ENCODE assay signal across 8 cellular contexts in the genomic region with DNA sequence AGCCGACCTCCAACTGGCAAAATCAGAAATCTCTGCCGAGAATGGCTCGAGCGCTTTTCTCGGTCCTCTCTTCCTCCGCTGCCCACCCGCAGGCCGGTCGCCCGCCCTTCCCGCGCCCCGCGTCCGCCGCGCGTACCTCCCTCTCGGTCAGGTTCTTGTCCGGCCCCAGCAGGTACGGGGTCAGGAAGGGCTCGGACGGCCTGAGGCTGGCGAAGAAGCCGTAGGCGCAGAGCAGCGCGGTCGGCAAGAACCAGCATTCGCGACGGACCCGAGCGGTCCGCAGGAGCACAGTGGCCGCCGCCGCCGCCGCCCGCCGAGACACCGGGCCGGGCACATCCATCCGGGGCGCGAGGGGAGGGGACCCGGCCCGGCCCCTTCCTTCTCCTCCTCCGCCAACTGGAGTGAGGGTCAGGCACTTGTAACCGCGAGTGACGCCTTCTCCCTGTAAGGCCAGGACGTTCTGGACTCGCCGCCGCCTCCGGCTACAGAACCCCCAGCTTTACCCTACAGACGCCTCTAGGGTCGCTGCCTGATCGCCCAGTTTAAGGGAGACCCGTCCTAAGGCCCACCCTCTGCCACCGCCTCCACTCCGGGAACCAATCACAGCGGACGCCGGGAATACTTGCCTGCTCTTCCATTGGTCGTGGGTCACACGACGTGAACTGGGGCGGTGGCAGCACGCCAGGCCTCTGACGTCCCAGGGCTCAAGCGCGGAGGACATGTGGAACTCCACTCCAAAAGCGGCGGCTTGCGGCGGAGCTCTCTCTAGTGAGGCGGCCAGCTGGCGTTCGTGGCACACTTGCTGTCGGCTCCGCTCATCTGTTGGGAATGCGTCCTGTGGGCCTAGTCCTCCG. TPM values are rescaled to one million over a fixed set of nuclear protein-coding genes. Genes with fewer than 3 reads are reported as not detected.
DNase-seq lines count a peak whose midpoint lies in the region; ATAC-seq and TF ChIP-seq lines count a peak whose summit lies in the region.

A gene with protein sequence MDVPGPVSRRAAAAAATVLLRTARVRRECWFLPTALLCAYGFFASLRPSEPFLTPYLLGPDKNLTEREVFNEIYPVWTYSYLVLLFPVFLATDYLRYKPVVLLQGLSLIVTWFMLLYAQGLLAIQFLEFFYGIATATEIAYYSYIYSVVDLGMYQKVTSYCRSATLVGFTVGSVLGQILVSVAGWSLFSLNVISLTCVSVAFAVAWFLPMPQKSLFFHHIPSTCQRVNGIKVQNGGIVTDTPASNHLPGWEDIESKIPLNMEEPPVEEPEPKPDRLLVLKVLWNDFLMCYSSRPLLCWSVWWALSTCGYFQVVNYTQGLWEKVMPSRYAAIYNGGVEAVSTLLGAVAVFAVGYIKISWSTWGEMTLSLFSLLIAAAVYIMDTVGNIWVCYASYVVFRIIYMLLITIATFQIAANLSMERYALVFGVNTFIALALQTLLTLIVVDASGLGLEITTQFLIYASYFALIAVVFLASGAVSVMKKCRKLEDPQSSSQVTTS (minus strand): TSS at position 518 of the 854 bp plus-strand sequence. CDS start 178 bp downstream, at position 340.

- DNase-seq in BE2C = peak; percentile 99
- peak; percentile 99 for DNase-seq in NCI-H510A (lab: John Stamatoyannopoulos, UW)
- peak; percentile 96 for DNase-seq in activated CD4-positive, alpha-beta T cell treated with anti-CD3 and anti-CD28 coated beads for 36 hours
- DNase-seq in choroid plexus epithelial cell (ENCODE audit: low read depth) = peak; percentile 100
- peak; percentile 94 for DNase-seq in kidney epithelial cell (ENCODE audit: low read depth)
- DNase-seq in stimulated activated CD4-positive, alpha-beta T cell treated with anti-CD3 and anti-CD28 coated beads, Interleukin-15, amount 100 ng/mL, for 48 hours (ENCODE audit: low read depth in 2 of 2) = peak; percentile 89 to 90

- CTCF ChIA-PET in activated CD4-positive, alpha-beta T cell treated with anti-CD3 and anti-CD28 coated beads for 36 hours (lab: Charles Lee) = interaction anchor here (0.7 to 1.8 kb wide), 7 partner anchors 10 to 1143 kb away, joined by 3 to 6 read pairs (median 3); no protein-coding TSS in a partner anchor

- H3K27me3 Mint-ChIP-seq in activated CD4-positive, alpha-beta T cell treated with anti-CD3 and anti-CD28 coated beads for 36 hours = peaks cover 1% of the 10 kb centered on the region

- H3K4me1 ChIP-seq in BE2C = no peaks in the 10 kb centered on the region

- POLR2A ChIA-PET in activated CD4-positive, alpha-beta T cell treated with anti-CD3 and anti-CD28 coated beads for 36 hours (lab: Charles Lee) = interaction anchor here (0.6 kb wide), 1 partner anchor 96 kb away, joined by 4 read pairs; no protein-coding TSS in a partner anchor

- peak within 1 kb of the TSS; percentile 80 for H3K4me3 ChIP-seq in BE2C (ENCODE audit: low read depth, low read length)
- peak within 1 kb of the TSS; percentile 88 for H3K4me3 ChIP-seq in choroid plexus epithelial cell (ENCODE audit: low read depth, low read length)
- peak within 1 kb of the TSS; percentile 65 for H3K4me3 ChIP-seq in kidney epithelial cell (ENCODE audit: low read depth, low read length)

- ATAC-seq in HG03439 (IDR thresholded peaks at IDR 0.05; ENCODE audit: unreplicated experiment) = peak; percentile 99
- ATAC-seq in activated CD4-positive, alpha-beta T cell treated with anti-CD3 and anti-CD28 coated beads for 36 hours = peak; percentile 99

- H3K4me3 Mint-ChIP-seq in activated CD4-positive, alpha-beta T cell treated with anti-CD3 and anti-CD28 coated beads for 36 hours = peak within 1 kb of the TSS; percentile 93

- H3K9me3 ChIP-seq in BE2C = no peaks in the 10 kb centered on the region

- H3K27me3 ChIP-seq in BE2C (no peaks in the 10 kb centered on the region), kidney epithelial cell (ENCODE audit: control insufficient read depth, insufficient read depth, low read length) (no peaks in the 10 kb centered on the region)

- peaks cover 48% of the 10 kb centered on the region for H3K4me1 Mint-ChIP-seq in activated CD4-positive, alpha-beta T cell treated with anti-CD3 and anti-CD28 coated beads for 36 hours

- peak within 1 kb of the TSS; percentile 94 for H3K27ac Mint-ChIP-seq in activated CD4-positive, alpha-beta T cell treated with anti-CD3 and anti-CD28 coated beads for 36 hours

- H3K36me3 ChIP-seq in BE2C (no peaks in the 10 kb centered on the region), kidney epithelial cell (ENCODE audit: control insufficient read depth, insufficient read depth, low read length) (no peaks in the 10 kb centered on the region)

- peak; percentile 33 for TF ChIP-seq CTCF in BE2C (IDR thresholded peaks at IDR 0.05; ENCODE audit: low read depth, low read length)
- peak; percentile 40 for TF ChIP-seq CTCF in choroid plexus epithelial cell (conservative IDR thresholded peaks at IDR 0.05; ENCODE audit: low read depth, low read length)
- peak; percentile 22 for TF ChIP-seq CTCF in kidney epithelial cell (IDR thresholded peaks at IDR 0.05; ENCODE audit: insufficient read depth, low read length, poor library complexity, severe bottlenecking)

- TF ChIP-seq POLR2A in GM19193 (IDR thresholded peaks at IDR 0.05; ENCODE audit: extremely low read depth, insufficient read depth, insufficient read length) = peak; percentile 92

- peaks cover 6% of the 10 kb centered on the region for H3K36me3 Mint-ChIP-seq in activated CD4-positive, alpha-beta T cell treated with anti-CD3 and anti-CD28 coated beads for 36 hours (ENCODE audit: low read depth)

- H3K9me3 Mint-ChIP-seq in activated CD4-positive, alpha-beta T cell treated with anti-CD3 and anti-CD28 coated beads for 36 hours (ENCODE audit: low read depth) = no peaks in the 10 kb centered on the region

- intact Hi-C loops in activated CD4-positive, alpha-beta T cell treated with anti-CD3 and anti-CD28 coated beads for 36 hours (cut with DNase I, micrococcal nuclease) = loop anchor here (1.0 to 10.0 kb wide), 16 partner anchors 61 to 1308 kb away; a partner anchor contains a TSS

RNA-seq across cellular contexts. Expression of the gene that starts here (rescaled TPM):
- 6.5 TPM for polyA plus RNA-seq in BE2C (2012; ENCODE audit: insufficient read depth, insufficient read length, low read depth)
- 1 to 10 TPM; 4.0 to 4.4 TPM for total RNA-seq in activated CD4-positive, alpha-beta T cell treated with anti-CD3 and anti-CD28 coated beads for 36 hours
- total RNA-seq in kidney epithelial cell = 23.9 and 26.8 TPM in 2 replicates

Comparison
In these comparisons a context has a peak if more than half of its experiments do, and no peak if none do; other contexts are left out.
1. Peak in every context shown above with its lines: DNase-seq, ATAC-seq and H3K4me3 ChIP-seq.